ENCODE assay signal across 22 cellular contexts in genomic region chr9:109992293-109992692, GRCh38.
DNase-seq lines count a peak whose midpoint lies in the region; ATAC-seq and TF ChIP-seq lines count a peak whose summit lies in the region.
"Had no signal": no experiment of that assay in that cellular context is flagged by ENCODE, and none has a peak within 500 bp of the region (broad histone marks: within the 10 kb centered on the region; RNA-seq: fewer than 3 reads in every experiment).

No MANE protein-coding gene starts in this region.

- H3K9ac ChIP-seq in liver (ENCODE audit: low read depth in 1 of 2, low read length in 2 of 2) = no peak overlapping the region
- H3K9ac ChIP-seq: BLaER1 treated with 17β-estradiol and CSF1 and Interleukin-3, amounts not matched to agents 10 nM and 100 nM; GM23248 had no signal

- H3K27me3 ChIP-seq in MG63 (no peaks in the 10 kb centered on the region), liver (ENCODE audit: control insufficient read depth in 4 of 4, insufficient read depth in 4 of 4, low read length in 3 of 4) (no peaks in the 10 kb centered on the region), breast epithelium (no peaks in the 10 kb centered on the region)
- H3K27me3 ChIP-seq: BE2C; BLaER1 treated with 17β-estradiol and CSF1 and Interleukin-3, amounts not matched to agents 10 nM and 100 nM had no signal

- H3K36me3 ChIP-seq in MG63 = no peaks in the 10 kb centered on the region
- peaks cover 0 to 9% (median under 1%) of the 10 kb centered on the region in 4 donors for H3K36me3 ChIP-seq in liver (ENCODE audit: control insufficient read depth in 4 of 4, insufficient read depth in 3 of 4, low read depth in 1 of 4, low read length in 3 of 4)
- no peaks in the 10 kb centered on the region for H3K36me3 ChIP-seq in breast epithelium
- H3K36me3 ChIP-seq: BE2C; BLaER1 treated with 17β-estradiol and CSF1 and Interleukin-3, amounts not matched to agents 10 nM and 100 nM had no signal

- no peak overlapping the region for H3K27ac Mint-ChIP-seq in natural killer cell
- H3K27ac Mint-ChIP-seq: CD14-positive monocyte; CD4-positive, alpha-beta T cell; CD8-positive, alpha-beta memory T cell had no signal

- TF ChIP-seq CTCF in fibroblast of mammary gland (conservative IDR thresholded peaks at IDR 0.05; ENCODE audit: control insufficient read depth, insufficient read depth, low read depth, low read length) (no peak), liver (IDR thresholded peaks at IDR 0.05; ENCODE audit: low read depth, low read length, missing input control) (no peak), natural killer cell (IDR thresholded peaks at IDR 0.05) (no peak), breast epithelium (IDR thresholded peaks at IDR 0.05) (no peak)

- H3K4me3 ChIP-seq in MG63 = no peak overlapping the region
- H3K4me3 ChIP-seq in fibroblast of mammary gland (ENCODE audit: control insufficient read depth, low read depth, low read length) = no peak overlapping the region
- no peak overlapping the region for H3K4me3 ChIP-seq in liver (ENCODE audit: low read depth in 1 of 3, low read length in 3 of 3)
- no peak overlapping the region for H3K4me3 ChIP-seq in breast epithelium
- H3K4me3 ChIP-seq: A549; BLaER1 treated with 17β-estradiol and CSF1 and Interleukin-3, amounts not matched to agents 10 nM and 100 nM; GM23248 had no signal

- no peaks in the 10 kb centered on the region for H3K9me3 Mint-ChIP-seq in natural killer cell

- H3K4me3 Mint-ChIP-seq in natural killer cell = no peak overlapping the region
- H3K4me3 Mint-ChIP-seq: CD14-positive monocyte; CD4-positive, alpha-beta T cell; CD8-positive, alpha-beta memory T cell had no signal

- no peak for TF ChIP-seq POLR2A in breast epithelium (IDR thresholded peaks at IDR 0.05)

- intact Hi-C loops in natural killer cell (cut with micrococcal nuclease) (no loop called here), breast epithelium (cut with DNase I; ENCODE audit: low total_unique reads) (no loop called here)

- DNase-seq in MG63 (peak; percentile 58), fibroblast of mammary gland (ENCODE audit: low read depth) (peak; percentile 45), DMS 273 (lab: John Stamatoyannopoulos, UW; ENCODE audit: unreplicated experiment) (no peak), natural killer cell (no peak), breast epithelium (ENCODE audit: low spot score in 2 of 2) (no peak)
- DNase-seq: 8988T; ACHN; AML-193; BE2C; CD4-positive, alpha-beta T cell; CD8-positive, alpha-beta memory T cell; DMS53; DMS79 treated with DMSO at 0.1 percent for 48 hours; GF-D8; GM23248; H7; HCEC 1CT had no signal

- H3K9me3 ChIP-seq in MG63 = 0 out of 2 replicates have a peak, but pooled peaks cover 3% of the 10 kb centered on the region
- H3K9me3 ChIP-seq in liver (ENCODE audit: control insufficient read depth in 4 of 4, low read length in 3 of 4) = no peaks in the 10 kb centered on the region
- peaks cover 0 to 4% of the 10 kb centered on the region in 2 donors for H3K9me3 ChIP-seq in breast epithelium
- H3K9me3 ChIP-seq: BE2C had no signal

- peaks cover 11 to 22% of the 10 kb centered on the region in 2 donors for H3K27me3 Mint-ChIP-seq in natural killer cell (ENCODE audit: low read depth in 2 of 2)
- H3K27me3 Mint-ChIP-seq: CD4-positive, alpha-beta T cell had no signal

- no peaks in the 10 kb centered on the region for H3K36me3 Mint-ChIP-seq in natural killer cell

- H3K4me1 ChIP-seq in liver (ENCODE audit: control insufficient read depth in 4 of 4, insufficient read depth in 4 of 4, low read length in 3 of 4) (no peaks in the 10 kb centered on the region), breast epithelium (no peaks in the 10 kb centered on the region)
- H3K4me1 ChIP-seq: A549; BE2C; BLaER1 treated with 17β-estradiol and CSF1 and Interleukin-3, amounts not matched to agents 10 nM and 100 nM had no signal

- no peak for TF ChIP-seq RAD21 in liver (IDR thresholded peaks at IDR 0.05)

- no peak for ATAC-seq in HG02588 (IDR thresholded peaks at IDR 0.05; ENCODE audit: unreplicated experiment)
- ATAC-seq in natural killer cell = no peak
- ATAC-seq: A549 had no signal

- WGBS in liver = 37% methylated on average over 1 of the region's 1 CpG

- no peaks in the 10 kb centered on the region for H3K4me1 Mint-ChIP-seq in natural killer cell
- H3K4me1 Mint-ChIP-seq: CD14-positive monocyte; CD8-positive, alpha-beta memory T cell had no signal

- H3K27ac ChIP-seq in liver (ENCODE audit: low read depth in 1 of 2, low read length in 2 of 2) (no peak overlapping the region), breast epithelium (no peak overlapping the region)
- H3K27ac ChIP-seq: A549; BLaER1 treated with 17β-estradiol and CSF1 and Interleukin-3, amounts not matched to agents 10 nM and 100 nM; GM23248 had no signal

TF ChIP-seq in liver, 16 proteins besides CTCF, POLR2A, EP300 and RAD21:
- TF ChIP-seq HNF4A (conservative IDR thresholded peaks at IDR 0.05) = peak; percentile 8 to 24
- no peak for TF ChIP-seq RXRA (IDR thresholded peaks at IDR 0.05)

Comparison
In these comparisons a context has a peak if more than half of its experiments do, and no peak if none do; other contexts are left out.
1. DNase-seq: peak in MG63 (single experiment) and fibroblast of mammary gland (single experiment); none in DMS 273 (single experiment), natural killer cell (single experiment) and breast epithelium (0 of 2).